Comparison of ENCODE assay signal across 32 cellular contexts in the genomic region with DNA sequence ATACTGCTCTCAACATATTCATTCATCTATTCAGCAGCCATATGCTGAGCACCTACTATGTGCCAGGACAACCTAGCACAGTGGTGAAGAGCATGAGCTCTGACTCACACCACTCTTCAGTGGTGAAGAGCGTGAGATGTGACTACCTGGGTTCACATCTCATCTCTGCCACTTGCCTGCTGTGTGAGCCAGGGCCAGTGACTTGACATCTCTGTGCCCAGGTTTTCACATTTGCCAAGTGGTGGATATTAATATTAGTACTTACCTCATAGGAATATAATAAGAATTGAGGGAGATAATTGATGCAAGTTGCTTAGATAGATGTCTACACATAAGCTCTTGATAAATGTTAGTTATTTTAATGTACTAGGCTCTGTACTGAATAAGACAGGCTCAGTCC.
"Had no signal": no experiment of that assay in that cellular context is flagged by ENCODE, and none has a peak within 500 bp of the region (broad histone marks: within the 10 kb centered on the region; RNA-seq: fewer than 3 reads in every experiment).

No MANE protein-coding gene starts in this region.

- H3K4me3 ChIP-seq: adrenal gland, ascending aorta, body of pancreas, breast epithelium, cardiac muscle cell had no signal

- H3K27me3 ChIP-seq: adrenal gland, ascending aorta, body of pancreas, brain microvascular endothelial cell, cardiac muscle cell had no signal

- H3K27ac ChIP-seq: adrenal gland, ascending aorta, body of pancreas, brain microvascular endothelial cell, breast epithelium, cardiac muscle cell had no signal

- H3K4me1 ChIP-seq: adrenal gland, ascending aorta, body of pancreas, breast epithelium had no signal

- FAIRE-seq: astrocyte, bronchial epithelial cell had no signal

- H3K36me3 ChIP-seq: adrenal gland, ascending aorta, brain microvascular endothelial cell, breast epithelium, cardiac muscle cell had no signal

- DNase-seq: activated effector memory CD4-positive, alpha-beta T cell treated with anti-CD3 and anti-CD28 coated beads, Interleukin-2, amount 50 U/mL, for 16 hours; activated effector memory CD4-positive, alpha-beta T cell treated with Interleukin-2 at 50 U/mL for 16 hours; activated gamma-delta T cell; activated gamma-delta T cell treated with Interleukin-2 at 50 U/mL for 16 hours; activated naive CD4-positive, alpha-beta T cell; activated naive CD4-positive, alpha-beta T cell treated with anti-CD3 and anti-CD28 coated beads for 36 hours; activated naive CD4-positive, alpha-beta T cell treated with anti-CD3 and anti-CD28 coated beads, Interleukin-2, amount 10 ng/mL, durations not matched to agents 7 days and 5 days; activated naive CD4-positive, alpha-beta T cell treated with anti-CD3 and anti-CD28 coated beads, Interleukin-2, amount 50 U/mL, for 16 hours; activated naive CD4-positive, alpha-beta T cell treated with Interleukin-2 at 50 U/mL for 16 hours; activated naive CD8-positive, alpha-beta T cell treated with anti-CD3 and anti-CD28 coated beads for 36 hours; activated naive CD8-positive, alpha-beta T cell treated with anti-CD3 and anti-CD28 coated beads, Interleukin-2, amount 10 ng/mL, durations not matched to agents 7 days and 5 days; activated naive CD8-positive, alpha-beta T cell treated with anti-CD3 and anti-CD28 coated beads, Interleukin-2, amount 50 U/mL, for 24 hours; activated T-cell treated with anti-CD3 and anti-CD28 coated beads, Interleukin-2, amount 50 U/mL, for 24 hours; activated T-cell treated with anti-CD3 and anti-CD28 coated beads, Interleukin-2, amount 50 U/mL, for 4 hours; activated T-cell treated with anti-CD3 and anti-CD28 coated beads, Interleukin-2, amount 50 U/mL, for 48 hours; activated T-cell treated with anti-CD3 and anti-CD28 coated beads, Interleukin-2, amount 50 U/mL, for 72 hours; adrenal gland; amniotic stem cell; amygdala; anterior cingulate cortex; aorta; body of pancreas; brain microvascular endothelial cell; caudate nucleus; central memory CD4-positive, alpha-beta T cell; cerebellar nuclear complex had no signal

- ATAC-seq: activated naive CD8-positive, alpha-beta T cell treated with anti-CD3 and anti-CD28 coated beads, Interleukin-2, amount 50 U/mL, for 24 hours; activated T-cell treated with anti-CD3 and anti-CD28 coated beads, Interleukin-2, amount 50 U/mL, for 4 hours; activated T-cell treated with anti-CD3 and anti-CD28 coated beads, Interleukin-2, amount 50 U/mL, for 72 hours; activated T-helper 17 cell treated with anti-CD3 and anti-CD28 coated beads, Interleukin-2, amount 50 U/mL, for 72 hours; body of pancreas had no signal
